12 cellular contexts compared by ENCODE assay signal in genomic region chr7:107125475-107125874, GRCh38. TPM values are rescaled to one million over a fixed set of nuclear protein-coding genes. Genes with fewer than 3 reads are reported as not detected.
DNase-seq lines count a peak whose midpoint lies in the region; ATAC-seq lines count a peak whose summit lies in the region.
"Had no signal": no experiment of that assay in that cellular context is flagged by ENCODE, and none has a peak within 500 bp of the region (broad histone marks: within the 10 kb centered on the region; RNA-seq: fewer than 3 reads in every experiment).

No MANE protein-coding gene starts in this region.

- H3K9me3 ChIP-seq in subcutaneous abdominal adipose tissue (ENCODE audit: control insufficient read depth in 5 of 5, low read length in 5 of 5) = no peaks in the 10 kb centered on the region

- H3K9me3 Mint-ChIP-seq in activated T-cell treated with anti-CD3 and anti-CD28 coated beads, Interleukin-2, amount 50 U/mL, for 72 hours = no peaks in the 10 kb centered on the region
- H3K9me3 Mint-ChIP-seq in activated T-helper 17 cell treated with anti-CD3 and anti-CD28 coated beads, Interleukin-2, amount 50 U/mL, for 72 hours = no peaks in the 10 kb centered on the region
- H3K9me3 Mint-ChIP-seq: H9 had no signal

- no peaks in the 10 kb centered on the region for H3K27me3 Mint-ChIP-seq in activated T-cell treated with anti-CD3 and anti-CD28 coated beads, Interleukin-2, amount 50 U/mL, for 72 hours (ENCODE audit: low read depth)
- no peaks in the 10 kb centered on the region for H3K27me3 Mint-ChIP-seq in activated T-helper 17 cell treated with anti-CD3 and anti-CD28 coated beads, Interleukin-2, amount 50 U/mL, for 72 hours

- H3K4me3 ChIP-seq in subcutaneous abdominal adipose tissue (ENCODE audit: low read depth in 1 of 5, low read length in 5 of 5) = no peak overlapping the region

- no peak overlapping the region for H3K9ac ChIP-seq in subcutaneous abdominal adipose tissue (ENCODE audit: low read length in 5 of 5)

- H3K27me3 ChIP-seq in subcutaneous abdominal adipose tissue (ENCODE audit: control insufficient read depth in 5 of 5, insufficient read depth in 4 of 5, low read length in 5 of 5) = no peaks in the 10 kb centered on the region

- no peak for ATAC-seq in activated T-cell treated with anti-CD3 and anti-CD28 coated beads, Interleukin-2, amount 50 U/mL, for 72 hours (replicated peaks in 1 of 2)
- ATAC-seq in activated T-helper 17 cell treated with anti-CD3 and anti-CD28 coated beads, Interleukin-2, amount 50 U/mL, for 72 hours (replicated peaks) = no peak
- ATAC-seq in GM19023 (IDR thresholded peaks at IDR 0.05; ENCODE audit: unreplicated experiment) (no peak), HG03442 (IDR thresholded peaks at IDR 0.05; ENCODE audit: unreplicated experiment) (no peak)
- ATAC-seq: Panc1 had no signal

- no peak for DNase-seq in activated T-cell treated with anti-CD3 and anti-CD28 coated beads, Interleukin-2, amount 50 U/mL, for 72 hours
- DNase-seq in activated T-cell treated with anti-CD3 and anti-CD28 coated beads, Interleukin-2, amount 50 U/mL, for 1 hour = no peak
- DNase-seq in NCI-H2081 (lab: John Stamatoyannopoulos, UW) (peak; percentile 58 to 81), cerebellar nuclear complex (lab: John Stamatoyannopoulos, UW) (no peak)
- DNase-seq: dermis blood vessel endothelial cell; H9; stimulated activated CD4-positive, alpha-beta T cell treated with anti-CD3 and anti-CD28 coated beads, Interleukin-12 subunit alpha, Interleukin-12 subunit beta, amount 100 ng/mL, for 4 hours had no signal

- H3K36me3 Mint-ChIP-seq in activated T-cell treated with anti-CD3 and anti-CD28 coated beads, Interleukin-2, amount 50 U/mL, for 72 hours (ENCODE audit: insufficient read depth in 2 of 2) = no peaks in the 10 kb centered on the region
- no peaks in the 10 kb centered on the region for H3K36me3 Mint-ChIP-seq in activated T-helper 17 cell treated with anti-CD3 and anti-CD28 coated beads, Interleukin-2, amount 50 U/mL, for 72 hours (ENCODE audit: low read depth)

- H3K27ac Mint-ChIP-seq in activated T-cell treated with anti-CD3 and anti-CD28 coated beads, Interleukin-2, amount 50 U/mL, for 72 hours = peak overlapping the region; percentile 79
- H3K27ac Mint-ChIP-seq in activated T-helper 17 cell treated with anti-CD3 and anti-CD28 coated beads, Interleukin-2, amount 50 U/mL, for 72 hours = peak overlapping the region; percentile 42
- H3K27ac Mint-ChIP-seq: H9 had no signal

- peaks cover 17% of the 10 kb centered on the region for H3K4me1 Mint-ChIP-seq in activated T-cell treated with anti-CD3 and anti-CD28 coated beads, Interleukin-2, amount 50 U/mL, for 72 hours (ENCODE audit: low read depth)
- peaks cover 13% of the 10 kb centered on the region for H3K4me1 Mint-ChIP-seq in activated T-helper 17 cell treated with anti-CD3 and anti-CD28 coated beads, Interleukin-2, amount 50 U/mL, for 72 hours

- H3K27ac ChIP-seq in subcutaneous abdominal adipose tissue (ENCODE audit: low read depth, low read length) = peak overlapping the region; percentile 17

- peaks cover 0 to 6% (median 0%) of the 10 kb centered on the region in 5 donors for H3K36me3 ChIP-seq in subcutaneous abdominal adipose tissue (ENCODE audit: control insufficient read depth in 5 of 5, insufficient read depth in 5 of 5, low read length in 5 of 5)

- H3K4me1 ChIP-seq in subcutaneous abdominal adipose tissue (ENCODE audit: control insufficient read depth in 5 of 5, insufficient read depth in 5 of 5, low read length in 5 of 5) = peaks cover 0 to 8% (median 0%) of the 10 kb centered on the region in 5 donors

- peak overlapping the region; percentile 64 to 76 for H3K4me3 Mint-ChIP-seq in activated T-cell treated with anti-CD3 and anti-CD28 coated beads, Interleukin-2, amount 50 U/mL, for 72 hours
- peak overlapping the region; percentile 69 for H3K4me3 Mint-ChIP-seq in activated T-helper 17 cell treated with anti-CD3 and anti-CD28 coated beads, Interleukin-2, amount 50 U/mL, for 72 hours
- H3K4me3 Mint-ChIP-seq: H9 had no signal

RNA-seq across cellular contexts. Expression of gene HBP1, which starts 43.3 kb away (rescaled TPM):
- total RNA-seq in activated T-cell treated with anti-CD3 and anti-CD28 coated beads, Interleukin-2, amount 50 U/mL, for 72 hours = 10 to 100 TPM; 41.1 to 58.0 TPM
- 10 to 100 TPM; 21.8 to 63.5 TPM for total RNA-seq in activated T-helper 17 cell treated with anti-CD3 and anti-CD28 coated beads, Interleukin-2, amount 50 U/mL, for 72 hours

Comparison
In these comparisons a context has a peak if more than half of its experiments do, and no peak if none do; other contexts are left out.
1. DNase-seq: peak in NCI-H2081 (2 of 2); none in activated T-cell treated with anti-CD3 and anti-CD28 coated beads, Interleukin-2, amount 50 U/mL, for 72 hours (0 of 2), activated T-cell treated with anti-CD3 and anti-CD28 coated beads, Interleukin-2, amount 50 U/mL, for 1 hour (single experiment) and cerebellar nuclear complex (0 of 2).